In genomic region chr4:1997712-1998111, GRCh38 we compare ENCODE assay signal across 20 cellular contexts.
"Had no signal": no experiment of that assay in that cellular context is flagged by ENCODE, and none has a peak within 500 bp of the region (broad histone marks: within the 10 kb centered on the region; RNA-seq: fewer than 3 reads in every experiment).

No MANE protein-coding gene starts in this region.

- H3K4me3 ChIP-seq: breast epithelium, heart left ventricle, ovary, right lobe of liver, smooth muscle cell, stomach, suprapubic skin, upper lobe of right lung had no signal

- DNase-seq: activated CD4-positive, alpha-beta memory T cell treated with anti-CD3 and anti-CD28 coated beads for 36 hours; activated CD4-positive, alpha-beta T cell treated with anti-CD3 and anti-CD28 coated beads for 48 hours; heart left ventricle; islet precursor cell; left cardiac atrium; ovary; right lobe of liver; stimulated activated CD4-positive, alpha-beta T cell treated with anti-CD3 and anti-CD28 coated beads, Interleukin-15, amount 100 ng/mL, for 24 hours; stomach; upper lobe of right lung had no signal

- H3K9me3 ChIP-seq: ovary, right lobe of liver had no signal

- ATAC-seq: heart left ventricle; left cardiac atrium; right lobe of liver; stimulated activated memory B cell treated with anti-CD40 and anti-IgM and Interleukin-4, amounts not matched to agents 10 μg/mL and 1 μg/mL and 100 μg/mL, for 72 hours; upper lobe of right lung had no signal

- H3K36me3 ChIP-seq: breast epithelium, neutrophil, ovary, right lobe of liver, upper lobe of right lung had no signal

- H3K27me3 Mint-ChIP-seq: activated CD4-positive, alpha-beta memory T cell treated with anti-CD3 and anti-CD28 coated beads for 36 hours; activated naive CD8-positive, alpha-beta T cell; central memory CD8-positive, alpha-beta T cell; stimulated activated memory B cell treated with anti-CD40 and anti-IgM and Interleukin-4, amounts not matched to agents 10 μg/mL and 1 μg/mL and 100 μg/mL, for 72 hours had no signal

- H3K4me1 ChIP-seq: breast epithelium, heart left ventricle, right lobe of liver, upper lobe of right lung had no signal

- H3K4me3 Mint-ChIP-seq: activated CD4-positive, alpha-beta memory T cell treated with anti-CD3 and anti-CD28 coated beads for 36 hours; activated T-helper 1 cell treated with anti-CD3 and anti-CD28 coated beads, Interleukin-12 subunit alpha, Interleukin-12 subunit beta, Interleukin-2, Interleukin-4 antibody, amounts not matched to agents 30 ng/mL and 10 ng/mL and 1 ng/mL, durations not matched to agents 14 hours and 24 hours and 36 hours; central memory CD8-positive, alpha-beta T cell; nephron; stimulated activated memory B cell treated with anti-CD40 and anti-IgM and Interleukin-4, amounts not matched to agents 10 μg/mL and 1 μg/mL and 100 μg/mL, for 72 hours; T-helper 1 cell treated with Interleukin-12 subunit alpha and Interleukin-12 subunit beta and Interleukin-4 antibody, amounts not matched to agents 30 μg/mL and 1 μg/mL, for 36 hours had no signal

- H3K27ac Mint-ChIP-seq: activated CD4-positive, alpha-beta memory T cell treated with anti-CD3 and anti-CD28 coated beads for 36 hours; activated naive CD8-positive, alpha-beta T cell; activated T-helper 1 cell treated with anti-CD3 and anti-CD28 coated beads, Interleukin-12 subunit alpha, Interleukin-12 subunit beta, Interleukin-2, Interleukin-4 antibody, amounts not matched to agents 30 ng/mL and 10 ng/mL and 1 ng/mL, durations not matched to agents 14 hours and 24 hours and 36 hours; stimulated activated memory B cell treated with anti-CD40 and anti-IgM and Interleukin-4, amounts not matched to agents 10 μg/mL and 1 μg/mL and 100 μg/mL, for 72 hours; T-helper 1 cell treated with Interleukin-12 subunit alpha and Interleukin-12 subunit beta and Interleukin-4 antibody, amounts not matched to agents 30 μg/mL and 1 μg/mL, for 36 hours had no signal

- H3K4me1 Mint-ChIP-seq: nephron had no signal

- H3K27ac ChIP-seq: heart left ventricle, neutrophil, ovary, right lobe of liver, suprapubic skin, upper lobe of right lung had no signal

- H3K27me3 ChIP-seq: breast epithelium, heart left ventricle, neutrophil, ovary, right lobe of liver, stomach, suprapubic skin, upper lobe of right lung had no signal
